ENCODE assay signal across 9 cellular contexts in the genomic region with DNA sequence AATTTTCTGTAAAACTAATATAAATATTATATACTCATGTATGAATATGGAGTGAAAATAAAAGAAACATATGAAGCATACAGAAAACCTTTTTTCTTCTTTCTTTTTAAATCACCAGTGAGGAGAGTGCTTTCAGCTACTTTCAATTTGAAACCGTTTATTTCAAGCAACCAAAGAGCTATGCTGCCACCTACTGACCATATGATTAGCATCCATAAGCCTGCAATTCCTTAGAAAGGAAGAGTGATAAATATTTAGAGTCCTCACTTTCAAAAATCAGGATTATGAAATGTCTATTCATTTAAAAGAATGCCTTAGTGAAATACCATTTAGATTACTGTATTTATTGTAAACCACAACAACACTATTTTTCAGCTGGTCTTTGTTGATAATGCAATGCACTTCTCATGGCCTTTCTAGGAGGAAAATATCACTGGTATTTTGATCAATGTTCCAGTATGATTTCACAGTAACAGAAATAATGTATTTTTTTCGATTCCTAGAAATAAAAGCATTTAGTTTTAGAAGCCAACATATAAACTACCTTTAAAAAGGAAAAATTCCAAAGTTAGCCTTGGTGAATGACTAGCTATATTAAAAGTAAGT.
DNase-seq lines count a peak whose midpoint lies in the region; ATAC-seq and TF ChIP-seq lines count a peak whose summit lies in the region.
"Had no signal": no experiment of that assay in that cellular context is flagged by ENCODE, and none has a peak within 500 bp of the region (broad histone marks: within the 10 kb centered on the region; RNA-seq: fewer than 3 reads in every experiment).

No MANE protein-coding gene starts in this region.

- H3K36me3 Mint-ChIP-seq in activated CD4-positive, alpha-beta T cell treated with anti-CD3 and anti-CD28 coated beads for 36 hours (ENCODE audit: low read depth), result no peaks in the 10 kb centered on the region
- H3K36me3 Mint-ChIP-seq in brain (no peaks in the 10 kb centered on the region), type B pancreatic cell (no peaks in the 10 kb centered on the region)
- H3K36me3 Mint-ChIP-seq: CD4-positive, CD25-positive, alpha-beta regulatory T cell had no signal

- no peaks in the 10 kb centered on the region for H3K9me3 Mint-ChIP-seq in activated CD4-positive, alpha-beta T cell treated with anti-CD3 and anti-CD28 coated beads for 36 hours (ENCODE audit: low read depth)
- H3K9me3 Mint-ChIP-seq in brain (no peaks in the 10 kb centered on the region), type B pancreatic cell (no peaks in the 10 kb centered on the region)
- H3K9me3 Mint-ChIP-seq: CD4-positive, CD25-positive, alpha-beta regulatory T cell had no signal

- TF ChIP-seq CTCF in brain (conservative IDR thresholded peaks at IDR 0.05) (peak; percentile 84), type B pancreatic cell (conservative IDR thresholded peaks at IDR 0.05) (peak; percentile 93)

- intact Hi-C loops in activated CD4-positive, alpha-beta T cell treated with anti-CD3 and anti-CD28 coated beads for 36 hours (cut with DNase I, micrococcal nuclease), result no loop called here

- peak; percentile 42 for DNase-seq in activated CD4-positive, alpha-beta T cell treated with anti-CD3 and anti-CD28 coated beads for 36 hours
- no peak for DNase-seq in activated CD4-positive, alpha-beta T cell treated with anti-CD3 and anti-CD28 coated beads, Interleukin-2, amount 50 U/mL, for 1 hour
- DNase-seq in NCI-H748 (lab: John Stamatoyannopoulos, UW; ENCODE audit: unreplicated experiment) (peak; percentile 69), kidney glomerular epithelial cell (lab: John Stamatoyannopoulos, UW) (peak; percentile 80), type B pancreatic cell (ENCODE audit: extremely low spot score, unreplicated experiment) (no peak)

- CTCF ChIA-PET in activated CD4-positive, alpha-beta T cell treated with anti-CD3 and anti-CD28 coated beads for 36 hours (lab: Charles Lee), result interaction anchor here (0.7 to 2.7 kb wide), 9 partner anchors 8 to 325 kb away, joined by 3 to 12 read pairs (median 3); no protein-coding TSS in a partner anchor

- POLR2A ChIA-PET in activated CD4-positive, alpha-beta T cell treated with anti-CD3 and anti-CD28 coated beads for 36 hours (lab: Charles Lee), result no interaction called here

- H3K4me1 Mint-ChIP-seq in activated CD4-positive, alpha-beta T cell treated with anti-CD3 and anti-CD28 coated beads for 36 hours, result no peaks in the 10 kb centered on the region
- H3K4me1 Mint-ChIP-seq in brain, result peaks cover 35% of the 10 kb centered on the region
- H3K4me1 Mint-ChIP-seq in type B pancreatic cell (ENCODE audit: unreplicated experiment), result peaks cover 4% of the 10 kb centered on the region

- ATAC-seq in activated CD4-positive, alpha-beta T cell treated with anti-CD3 and anti-CD28 coated beads for 36 hours, result peak; percentile 49
- ATAC-seq in GM21423 (IDR thresholded peaks at IDR 0.05; ENCODE audit: unreplicated experiment), result peak; percentile 96
- ATAC-seq in HG03565 (IDR thresholded peaks at IDR 0.05; ENCODE audit: unreplicated experiment), result peak; percentile 83

- H3K27me3 Mint-ChIP-seq in activated CD4-positive, alpha-beta T cell treated with anti-CD3 and anti-CD28 coated beads for 36 hours, result no peaks in the 10 kb centered on the region
- H3K27me3 Mint-ChIP-seq in brain (no peaks in the 10 kb centered on the region), type B pancreatic cell (no peaks in the 10 kb centered on the region)
- H3K27me3 Mint-ChIP-seq: CD4-positive, CD25-positive, alpha-beta regulatory T cell had no signal

- no peak overlapping the region for H3K27ac Mint-ChIP-seq in activated CD4-positive, alpha-beta T cell treated with anti-CD3 and anti-CD28 coated beads for 36 hours
- H3K27ac Mint-ChIP-seq in brain (no peak overlapping the region), type B pancreatic cell (no peak overlapping the region)
- H3K27ac Mint-ChIP-seq: CD4-positive, CD25-positive, alpha-beta regulatory T cell had no signal

- H3K4me3 Mint-ChIP-seq in activated CD4-positive, alpha-beta T cell treated with anti-CD3 and anti-CD28 coated beads for 36 hours, result no peak overlapping the region
- no peak overlapping the region for H3K4me3 Mint-ChIP-seq in brain
- no peak overlapping the region for H3K4me3 Mint-ChIP-seq in type B pancreatic cell
- H3K4me3 Mint-ChIP-seq: CD4-positive, CD25-positive, alpha-beta regulatory T cell had no signal

Comparison
In these comparisons a context has a peak if more than half of its experiments do, and no peak if none do; other contexts are left out.
1. DNase-seq: peak in activated CD4-positive, alpha-beta T cell treated with anti-CD3 and anti-CD28 coated beads for 36 hours (single experiment), NCI-H748 (single experiment) and kidney glomerular epithelial cell (single experiment); none in activated CD4-positive, alpha-beta T cell treated with anti-CD3 and anti-CD28 coated beads, Interleukin-2, amount 50 U/mL, for 1 hour (single experiment) and type B pancreatic cell (single experiment).
2. Peak in every context shown above with its lines, with median percentiles within 50 percentile points of each other: ATAC-seq.